ENCODE assay signal across 1 cellular context in genomic region chr15:67839929-67840746, GRCh38.
TF ChIP-seq lines count a peak whose summit lies in the region.

RNU6-1 (minus strand) TSS chr15:67840045.

TF ChIP-seq in K562, 482 proteins besides CTCF, POLR2A, EP300 and RAD21 (continued from another document and continues in another):
- TF ChIP-seq MITF (IDR thresholded peaks at IDR 0.05) (peak; percentile 84), ZNF133 (CRISPR knock-in tag; IDR thresholded peaks at IDR 0.05) (no peak), MCM2 (IDR thresholded peaks at IDR 0.05; ENCODE audit: low read depth) (no peak), RNF219 (CRISPR knock-in tag; IDR thresholded peaks at IDR 0.05) (no peak), RFX5 (IDR thresholded peaks at IDR 0.05; ENCODE audit: low read depth, low read length) (no peak), NR4A1 (CRISPR knock-in tag; IDR thresholded peaks at IDR 0.05) (no peak), NR4A1 (tag; IDR thresholded peaks at IDR 0.05) (no peak; the same call in 1 of the 2 replicates), ZC3H8 (IDR thresholded peaks at IDR 0.05) (no peak), BDP1 (IDR thresholded peaks at IDR 0.05; ENCODE audit: insufficient read depth, insufficient read length) (peak; percentile 37), CSDE1 (IDR thresholded peaks at IDR 0.05) (peak in 1 of 2 experiments; percentile 56; a peak in 1 of 4 replicates), BCLAF1 (IDR thresholded peaks at IDR 0.05; ENCODE audit: borderline replicate concordance in 1 of 2, control insufficient read depth in 1 of 2, low read depth in 2 of 2, low read length in 1 of 2) (no peak), ZNF668 (CRISPR knock-in tag; IDR thresholded peaks at IDR 0.05) (no peak), FOXJ3 (CRISPR knock-in tag; IDR thresholded peaks at IDR 0.05) (no peak), ZNF449 (CRISPR knock-in tag; IDR thresholded peaks at IDR 0.05) (no peak), STAT6 (CRISPR knock-in tag; IDR thresholded peaks at IDR 0.05) (no peak), LCOR (CRISPR knock-in tag; IDR thresholded peaks at IDR 0.05) (peak; percentile 23; the same call in 1 of the 2 replicates), ZNF77 (CRISPR knock-in tag; IDR thresholded peaks at IDR 0.05) (no peak), ZNF512 (tag; IDR thresholded peaks at IDR 0.05) (no peak), SMC3 (conservative IDR thresholded peaks at IDR 0.05; ENCODE audit: insufficient read depth, low read depth, low read length) (no peak), MCM7 (IDR thresholded peaks at IDR 0.05) (no peak), WHSC1 (IDR thresholded peaks at IDR 0.05; ENCODE audit: low read length) (no peak), DIDO1 (tag; IDR thresholded peaks at IDR 0.05; ENCODE audit: low read depth) (no peak), ZNF282 (CRISPR knock-in tag; IDR thresholded peaks at IDR 0.05) (no peak), ZBTB43 (CRISPR knock-in tag; IDR thresholded peaks at IDR 0.05) (no peak), FOXO4 (CRISPR knock-in tag; IDR thresholded peaks at IDR 0.05) (no peak), MYC (IDR thresholded peaks at IDR 0.05; ENCODE audit: low read depth, low read length) (peak; percentile 91), MYC (CRISPR knock-in tag; IDR thresholded peaks at IDR 0.05; ENCODE audit: borderline replicate concordance, low read depth) (no peak; the same call in 1 of the 2 replicates), ZNF408 (CRISPR knock-in tag; IDR thresholded peaks at IDR 0.05; ENCODE audit: low read depth) (no peak), DDX20 (tag; IDR thresholded peaks at IDR 0.05; ENCODE audit: low read depth) (no peak), EZH2 (IDR thresholded peaks at IDR 0.05; ENCODE audit: borderline replicate concordance, low read depth, low read length) (no peak), RBBP5 (IDR thresholded peaks at IDR 0.05; ENCODE audit: borderline replicate concordance, insufficient read depth, low read length, poor library complexity, severe bottlenecking) (peak; percentile 98), ETV1 (tag; conservative IDR thresholded peaks at IDR 0.05; ENCODE audit: low read depth) (no peak), SMAD3 (CRISPR knock-in tag; conservative IDR thresholded peaks at IDR 0.05) (no peak), ERF (CRISPR knock-in tag; IDR thresholded peaks at IDR 0.05) (no peak), MTA2 (IDR thresholded peaks at IDR 0.05; ENCODE audit: low read depth) (0 out of 2 replicates have a peak, but pooled peaks have one; percentile 20), ZNF609 (CRISPR knock-in tag; IDR thresholded peaks at IDR 0.05; ENCODE audit: borderline replicate concordance) (no peak), TBL1XR1 (IDR thresholded peaks at IDR 0.05; ENCODE audit: low read length in 2 of 2) (peak in 1 of 2 experiments; percentile 42; a peak in 1 of 4 replicates), MLX (CRISPR knock-in tag; conservative IDR thresholded peaks at IDR 0.05) (no peak), FOXA3 (CRISPR knock-in tag; conservative IDR thresholded peaks at IDR 0.05 in 1 of 2, IDR thresholded peaks at IDR 0.05 in 1 of 2) (no peak), ZNF3 (CRISPR knock-in tag; IDR thresholded peaks at IDR 0.05) (no peak), FUS (optimal IDR thresholded peaks at IDR 0.05; ENCODE audit: low read depth, low read length) (no peak)
